ENCODE assay signal across 19 cellular contexts in the genomic region with DNA sequence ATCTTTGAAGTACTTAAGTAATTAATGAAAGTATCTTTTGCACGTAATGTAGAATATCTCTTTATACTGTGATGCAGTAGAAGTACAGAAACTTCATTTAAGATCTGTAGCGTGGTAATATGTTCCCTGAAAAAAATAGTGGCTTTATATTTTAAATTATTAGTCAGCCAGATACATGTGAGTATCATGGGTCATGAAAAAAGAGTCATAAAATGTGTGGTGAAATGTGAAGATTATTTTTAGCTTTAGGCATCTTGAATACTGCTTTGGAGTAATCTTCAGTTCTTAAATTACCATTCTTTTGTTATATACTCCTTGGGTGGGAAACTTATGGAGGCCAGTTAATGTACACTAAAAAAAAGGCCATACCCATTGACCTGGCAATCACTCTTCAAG. TPM values are rescaled to one million over a fixed set of nuclear protein-coding genes. Genes with fewer than 3 reads are reported as not detected.
"Had no signal": no experiment of that assay in that cellular context is flagged by ENCODE, and none has a peak within 500 bp of the region (broad histone marks: within the 10 kb centered on the region; RNA-seq: fewer than 3 reads in every experiment).

No MANE protein-coding gene starts in this region.

RNA-seq across cellular contexts. Expression of a gene that starts 59.6 kb away (rescaled TPM):
- total RNA-seq: activated naive CD4-positive, alpha-beta T cell treated with anti-CD3 and anti-CD28 coated beads for 36 hours; activated naive CD4-positive, alpha-beta T cell treated with anti-CD3 and anti-CD28 coated beads, Interleukin-2, amount 50 U/mL, for 72 hours; activated naive CD8-positive, alpha-beta T cell treated with anti-CD3 and anti-CD28 coated beads for 36 hours; activated naive CD8-positive, alpha-beta T cell treated with anti-CD3 and anti-CD28 coated beads, Interleukin-2, amount 10 ng/mL, durations not matched to agents 7 days and 5 days; activated T-cell treated with anti-CD3 and anti-CD28 coated beads, Interleukin-2, amount 50 U/mL, for 4 hours; activated T-cell treated with anti-CD3 and anti-CD28 coated beads, Interleukin-2, amount 50 U/mL, for 72 hours; activated T-helper 1 cell treated with anti-CD3 and anti-CD28 coated beads, Interleukin-12 subunit alpha, Interleukin-12 subunit beta, Interleukin-2, Interleukin-4 antibody, amounts not matched to agents 30 ng/mL and 10 ng/mL and 1 ng/mL, durations not matched to agents 14 hours and 24 hours and 36 hours; activated T-helper 17 cell treated with anti-CD3 and anti-CD28 coated beads, Interleukin-2, amount 50 U/mL, for 72 hours; activated T-helper 2 cell treated with anti-CD3 and anti-CD28 coated beads, Interferon-gamma antibody, Interleukin-2, Interleukin-4, amounts not matched to agents 10 μg/mL and 5 μg/mL and 100 μg/mL, durations not matched to agents 14 hours and 24 hours and 36 hours; adrenal gland; aorta; ascending aorta; astrocyte; body of pancreas; breast epithelium; bronchial epithelial cell; cardiac septum had no signal
- polyA plus RNA-seq: adipose tissue, adrenal gland, aorta, cardiac muscle cell had no signal
